In the genomic region with DNA sequence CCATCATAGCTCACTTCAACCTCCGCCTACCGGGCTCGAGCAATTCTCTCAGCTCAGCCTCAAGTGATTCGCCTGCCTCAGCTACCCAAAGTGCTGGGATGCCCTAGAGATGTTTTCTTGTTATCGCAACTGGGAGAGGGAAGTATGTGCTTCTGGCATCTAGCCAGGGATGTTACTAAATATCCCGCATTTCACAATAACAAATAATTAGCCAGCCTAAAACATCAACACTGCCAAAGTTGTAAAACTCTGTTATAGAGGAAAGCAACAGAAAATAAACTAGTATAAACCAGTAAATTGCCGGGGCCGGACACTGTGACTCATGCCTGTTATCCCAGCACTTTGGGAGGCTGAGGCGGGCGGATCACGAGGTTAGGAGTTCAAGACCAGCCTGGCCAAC, we compare ENCODE assay signal across 2 cellular contexts.
A peak's percentile ranks its signal among the peaks of the same experiment; 100 is the strongest.
TF ChIP-seq lines count a peak whose summit lies in the region.

No MANE protein-coding gene starts in this region.

TF ChIP-seq in K562, 482 proteins besides CTCF, POLR2A, EP300 and RAD21:
- TF ChIP-seq RBM14 (IDR thresholded peaks at IDR 0.05; ENCODE audit: borderline replicate concordance, insufficient read depth, low read depth, low read length) (no peak), PURB (CRISPR knock-in tag; IDR thresholded peaks at IDR 0.05; ENCODE audit: low read depth) (no peak), ZNF311 (CRISPR knock-in tag; IDR thresholded peaks at IDR 0.05) (no peak), CCAR2 (IDR thresholded peaks at IDR 0.05; ENCODE audit: low read depth, low read length) (no peak), NFIC (IDR thresholded peaks at IDR 0.05) (peak; percentile 55), CEBPB (tag; IDR thresholded peaks at IDR 0.05) (peak; percentile 20; the same call in 1 of the 2 replicates), BHLHE40 (IDR thresholded peaks at IDR 0.05; ENCODE audit: low read length) (no peak), NCOA1 (IDR thresholded peaks at IDR 0.05; ENCODE audit: low read depth) (no peak), GABPB1 (CRISPR knock-in tag; IDR thresholded peaks at IDR 0.05) (no peak), SRSF9 (IDR thresholded peaks at IDR 0.05; ENCODE audit: borderline replicate concordance, low read depth, low read length) (no peak), RBBP5 (IDR thresholded peaks at IDR 0.05; ENCODE audit: borderline replicate concordance, insufficient read depth, low read length, poor library complexity, severe bottlenecking) (no peak), ZNF584 (CRISPR knock-in tag; IDR thresholded peaks at IDR 0.05; ENCODE audit: low read depth) (no peak)
- TF ChIP-seq, protein P1, sequence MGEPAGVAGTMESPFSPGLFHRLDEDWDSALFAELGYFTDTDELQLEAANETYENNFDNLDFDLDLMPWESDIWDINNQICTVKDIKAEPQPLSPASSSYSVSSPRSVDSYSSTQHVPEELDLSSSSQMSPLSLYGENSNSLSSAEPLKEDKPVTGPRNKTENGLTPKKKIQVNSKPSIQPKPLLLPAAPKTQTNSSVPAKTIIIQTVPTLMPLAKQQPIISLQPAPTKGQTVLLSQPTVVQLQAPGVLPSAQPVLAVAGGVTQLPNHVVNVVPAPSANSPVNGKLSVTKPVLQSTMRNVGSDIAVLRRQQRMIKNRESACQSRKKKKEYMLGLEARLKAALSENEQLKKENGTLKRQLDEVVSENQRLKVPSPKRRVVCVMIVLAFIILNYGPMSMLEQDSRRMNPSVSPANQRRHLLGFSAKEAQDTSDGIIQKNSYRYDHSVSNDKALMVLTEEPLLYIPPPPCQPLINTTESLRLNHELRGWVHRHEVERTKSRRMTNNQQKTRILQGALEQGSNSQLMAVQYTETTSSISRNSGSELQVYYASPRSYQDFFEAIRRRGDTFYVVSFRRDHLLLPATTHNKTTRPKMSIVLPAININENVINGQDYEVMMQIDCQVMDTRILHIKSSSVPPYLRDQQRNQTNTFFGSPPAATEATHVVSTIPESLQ (CRISPR knock-in tag; IDR thresholded peaks at IDR 0.05): no peak

TF ChIP-seq in liver, 16 proteins besides CTCF, POLR2A, EP300 and RAD21:
- peak in 1 of 2 donors; percentile 51 for TF ChIP-seq RXRA (IDR thresholded peaks at IDR 0.05)
- TF ChIP-seq JUND (IDR thresholded peaks at IDR 0.05): peak in 1 of 2 donors; percentile 90
- no peak for TF ChIP-seq GABPA (IDR thresholded peaks at IDR 0.05 in 1 of 2, conservative IDR thresholded peaks at IDR 0.05 in 1 of 2)
- TF ChIP-seq NR2F2 (IDR thresholded peaks at IDR 0.05): no peak
- no peak for TF ChIP-seq FOXA2 (IDR thresholded peaks at IDR 0.05)
- TF ChIP-seq EGR1 (IDR thresholded peaks at IDR 0.05; ENCODE audit: low read depth in 2 of 2): no peak
- peak; percentile 29 for TF ChIP-seq YY1 (IDR thresholded peaks at IDR 0.05)
- TF ChIP-seq HNF4A (conservative IDR thresholded peaks at IDR 0.05): peak in 1 of 2 donors; percentile 49
- peak; percentile 37 for TF ChIP-seq REST (IDR thresholded peaks at IDR 0.05)
- no peak for TF ChIP-seq ZBTB33 (IDR thresholded peaks at IDR 0.05)
- TF ChIP-seq, protein P2, sequence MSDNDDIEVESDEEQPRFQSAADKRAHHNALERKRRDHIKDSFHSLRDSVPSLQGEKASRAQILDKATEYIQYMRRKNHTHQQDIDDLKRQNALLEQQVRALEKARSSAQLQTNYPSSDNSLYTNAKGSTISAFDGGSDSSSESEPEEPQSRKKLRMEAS (IDR thresholded peaks at IDR 0.05): no peak
- TF ChIP-seq, protein P3, sequence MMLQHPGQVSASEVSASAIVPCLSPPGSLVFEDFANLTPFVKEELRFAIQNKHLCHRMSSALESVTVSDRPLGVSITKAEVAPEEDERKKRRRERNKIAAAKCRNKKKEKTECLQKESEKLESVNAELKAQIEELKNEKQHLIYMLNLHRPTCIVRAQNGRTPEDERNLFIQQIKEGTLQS (IDR thresholded peaks at IDR 0.05): no peak
